Comparison of ENCODE assay signal across 11 cellular contexts in genomic region chr6:3796396-3796795, GRCh38. TPM values are rescaled to one million over a fixed set of nuclear protein-coding genes. Genes with fewer than 3 reads are reported as not detected.
DNase-seq lines count a peak whose midpoint lies in the region; ATAC-seq, FAIRE-seq and TF ChIP-seq lines count a peak whose summit lies in the region.
"Had no signal": no experiment of that assay in that cellular context is flagged by ENCODE, and none has a peak within 500 bp of the region (broad histone marks: within the 10 kb centered on the region; RNA-seq: fewer than 3 reads in every experiment).

No MANE protein-coding gene starts in this region.

- TF ChIP-seq EP300 in A549 (IDR thresholded peaks at IDR 0.05), result no peak

- no peak for FAIRE-seq in A549 (lab: Jason Lieb, UNC)

- POLR2A ChIA-PET in A549 (lab: Yijun Ruan, JAX), result no interaction called here

- CTCF ChIA-PET in A549 (lab: Yijun Ruan, JAX), result interaction anchor here (1.2 to 3.5 kb wide), 3 partner anchors 21 to 53 kb away, joined by 4 to 18 read pairs (median 9); partner anchors contain the start of gene FAM50B

- DNase-seq in A549 (ENCODE audit: low read depth in 1 of 2, low spot score in 1 of 2) (no peak), NCI-H2196 treated with DMSO at 0.1 percent for 48 hours (lab: John Stamatoyannopoulos, UW; ENCODE audit: unreplicated experiment) (peak; percentile 60), epithelial cell of esophagus (ENCODE audit: low read depth) (peak; percentile 79), HT-29 (ENCODE audit: low spot score) (no peak), AML-193 (lab: John Stamatoyannopoulos, UW) (no peak)
- DNase-seq: activated CD4-positive, alpha-beta T cell treated with anti-CD3 and anti-CD28 coated beads, Interleukin-2, amount 50 U/mL, for 48 hours; activated naive CD4-positive, alpha-beta T cell treated with Interleukin-2 at 50 U/mL for 16 hours; naive thymus-derived CD4-positive, alpha-beta T cell had no signal

- TF ChIP-seq RAD21 in A549 (conservative IDR thresholded peaks at IDR 0.05 in 1 of 2, IDR thresholded peaks at IDR 0.05 in 1 of 2), result no peak

- no peaks in the 10 kb centered on the region for H3K36me3 ChIP-seq in mesodermal cell (ENCODE audit: control insufficient read depth, insufficient read depth, low read length)

- H3K9me3 ChIP-seq in A549 (no peaks in the 10 kb centered on the region), mesodermal cell (ENCODE audit: control insufficient read depth, low read length) (no peaks in the 10 kb centered on the region)

- H3K4me1 ChIP-seq in A549, result peaks cover 33% of the 10 kb centered on the region
- peaks cover 20% of the 10 kb centered on the region for H3K4me1 ChIP-seq in mesodermal cell (ENCODE audit: control insufficient read depth, insufficient read depth, low read length, poor library complexity, severe bottlenecking)

- TF ChIP-seq POLR2A in A549 (IDR thresholded peaks at IDR 0.05; ENCODE audit: low read length), result no peak

- H3K4me2 ChIP-seq in A549, result peak overlapping the region; percentile 77; the same call in 1 of the 3 replicates

- ATAC-seq in A549 (no peak), HG02970 (IDR thresholded peaks at IDR 0.05; ENCODE audit: low FRiP score, unreplicated experiment) (no peak), HG02642 (IDR thresholded peaks at IDR 0.05; ENCODE audit: poor library complexity, unreplicated experiment) (no peak)
- ATAC-seq: naive thymus-derived CD4-positive, alpha-beta T cell had no signal

- H3K4me3 ChIP-seq in A549 (no peak overlapping the region), epithelial cell of esophagus (ENCODE audit: low read length) (no peak overlapping the region), mesodermal cell (ENCODE audit: extremely low read depth, insufficient read depth, low read length, poor library complexity, severe bottlenecking) (no peak overlapping the region)

- peak overlapping the region; percentile 74 to 90 for H3K27ac ChIP-seq in A549
- peak overlapping the region; percentile 80 for H3K27ac ChIP-seq in mesodermal cell (ENCODE audit: low read depth, low read length, severe bottlenecking)

- 93% methylated on average over 4 of the region's 4 CpGs for WGBS in A549 (ENCODE audit: missing lambda C conversion rate)
- 83 to 88% methylated on average over 2 of the region's 4 CpGs for WGBS in mesodermal cell (ENCODE audit: insufficient coverage in 2 of 2), 2 experiments

- no peak for TF ChIP-seq CTCF in A549 (IDR thresholded peaks at IDR 0.05)
- TF ChIP-seq CTCF in epithelial cell of esophagus (IDR thresholded peaks at IDR 0.05; ENCODE audit: insufficient read depth, low read depth, low read length, missing control alignments), result no peak

TF ChIP-seq in A549, 52 proteins besides CTCF, POLR2A, EP300 and RAD21:
- TF ChIP-seq E2F6 (IDR thresholded peaks at IDR 0.05; ENCODE audit: borderline replicate concordance, low read depth) (no peak), SREBF2 (IDR thresholded peaks at IDR 0.05) (no peak), USF2 (IDR thresholded peaks at IDR 0.05) (no peak), GATA3 (IDR thresholded peaks at IDR 0.05; ENCODE audit: borderline replicate concordance) (no peak), MAZ (IDR thresholded peaks at IDR 0.05; ENCODE audit: borderline replicate concordance, low read depth, low read length) (no peak), CEBPB (IDR thresholded peaks at IDR 0.05) (no peak), RFX5 (IDR thresholded peaks at IDR 0.05) (no peak), RCOR1 (IDR thresholded peaks at IDR 0.05; ENCODE audit: low read depth, low read length) (no peak), HOXB5 (CRISPR knock-in tag; IDR thresholded peaks at IDR 0.05) (no peak), FOSB (CRISPR knock-in tag; IDR thresholded peaks at IDR 0.05) (no peak), POLR2AphosphoS2 (conservative IDR thresholded peaks at IDR 0.05; ENCODE audit: low read length) (no peak), CBX8 (IDR thresholded peaks at IDR 0.05) (no peak), HEYL (CRISPR knock-in tag; IDR thresholded peaks at IDR 0.05) (no peak), MAX (IDR thresholded peaks at IDR 0.05) (no peak), KDM5A (IDR thresholded peaks at IDR 0.05) (no peak), KDM1A (IDR thresholded peaks at IDR 0.05; ENCODE audit: low read depth) (no peak)
- TF ChIP-seq, protein P1, sequence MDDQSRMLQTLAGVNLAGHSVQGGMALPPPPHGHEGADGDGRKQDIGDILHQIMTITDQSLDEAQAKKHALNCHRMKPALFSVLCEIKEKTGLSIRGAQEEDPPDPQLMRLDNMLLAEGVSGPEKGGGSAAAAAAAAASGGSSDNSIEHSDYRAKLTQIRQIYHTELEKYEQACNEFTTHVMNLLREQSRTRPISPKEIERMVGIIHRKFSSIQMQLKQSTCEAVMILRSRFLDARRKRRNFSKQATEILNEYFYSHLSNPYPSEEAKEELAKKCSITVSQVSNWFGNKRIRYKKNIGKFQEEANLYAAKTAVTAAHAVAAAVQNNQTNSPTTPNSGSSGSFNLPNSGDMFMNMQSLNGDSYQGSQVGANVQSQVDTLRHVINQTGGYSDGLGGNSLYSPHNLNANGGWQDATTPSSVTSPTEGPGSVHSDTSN (IDR thresholded peaks at IDR 0.05), result no peak
TF ChIP-seq in A549: peak in this region for 0.

RNA-seq across cellular contexts. Expression of gene PXDC1, which starts 44.9 kb away (rescaled TPM):
- 2.5 and 6.3 TPM in 2 replicates for polyA plus RNA-seq in A549 (2011; rRNA removed)
- polyA plus RNA-seq in A549 (2012; cell fraction: cytosol; rRNA removed), result 2.5 and 4.8 TPM in 2 replicates
- polyA plus RNA-seq in A549 (2012; cell fraction: nucleus; rRNA removed), result 5.2 and 6.3 TPM in 2 replicates
- 6.6 to 8.0 TPM (median 7.1 TPM) in 3 replicates for polyA plus RNA-seq in A549 (2017; fragmentation: RNase III; extraction: RNeasy Plus Mini Kit Qiagen cat#74134 plus additional on column Dnase treatment)
- 3.3 and 4.5 TPM in 2 replicates for polyA minus RNA-seq in A549 (2011; rRNA and poly(A)+ RNA removed)
- 26.3 TPM for polyA plus RNA-seq in mesodermal cell (2013, experiment 1 of 2)
- polyA plus RNA-seq in mesodermal cell (2013, experiment 2 of 2), result 26.1 TPM
- 44.4 and 45.3 TPM in 2 replicates for total RNA-seq in HT-29 (2014; rRNA removed; shearing (Covaris generic))
- polyA plus RNA-seq: naive thymus-derived CD4-positive, alpha-beta T cell had no signal

RNA-seq across cellular contexts. Expression of gene FAM50B, which starts 52.8 kb away (rescaled TPM):
- polyA plus RNA-seq in A549 (2011; rRNA removed) (4.6 and 5.1 TPM in 2 replicates), A549 (2017; fragmentation: RNase III; extraction: RNeasy Plus Mini Kit Qiagen cat#74134 plus additional on column Dnase treatment) (5.5 to 6.8 TPM (median 6.4 TPM) in 3 replicates)
- 6.7 and 7.9 TPM in 2 replicates for polyA plus RNA-seq in A549 (2012; cell fraction: cytosol; rRNA removed)
- polyA plus RNA-seq in A549 (2012; cell fraction: nucleus; rRNA removed), result 6.8 and 7.5 TPM in 2 replicates
- polyA minus RNA-seq in A549 (2011; rRNA and poly(A)+ RNA removed), result 1.5 and 2.5 TPM in 2 replicates
- polyA plus RNA-seq in mesodermal cell (2013, experiment 1 of 2), result 0.22 TPM
- not detected for polyA plus RNA-seq in mesodermal cell (2013, experiment 2 of 2)
- total RNA-seq in HT-29 (2014; rRNA removed; shearing (Covaris generic)), result not detected in 2 replicates

Comparison
In these comparisons a context has a peak if more than half of its experiments do, and no peak if none do; other contexts are left out.
1. DNase-seq: peak in NCI-H2196 treated with DMSO at 0.1 percent for 48 hours (single experiment) and epithelial cell of esophagus (single experiment); none in A549 (0 of 2), HT-29 (single experiment) and AML-193 (0 of 2).